Comparison of ENCODE assay signal across 12 cellular contexts in genomic region chr19:10113964-10114650, GRCh38. TPM values are rescaled to one million over a fixed set of nuclear protein-coding genes. Genes with fewer than 3 reads are reported as not detected.
DNase-seq lines count a peak whose midpoint lies in the region; ATAC-seq and TF ChIP-seq lines count a peak whose summit lies in the region.
"Had no signal": no experiment of that assay in that cellular context is flagged by ENCODE, and none has a peak within 500 bp of the region (broad histone marks: within the 10 kb centered on the region; RNA-seq: fewer than 3 reads in every experiment).

No MANE protein-coding gene starts in this region.

- peaks cover 45% of the 10 kb centered on the region for H3K4me1 Mint-ChIP-seq in activated naive CD4-positive, alpha-beta T cell treated with anti-CD3 and anti-CD28 coated beads, Interleukin-2, amount 50 U/mL, for 24 hours
- peaks cover 6 to 12% of the 10 kb centered on the region in 2 experiments for H3K4me1 Mint-ChIP-seq in H9
- peaks cover 36% of the 10 kb centered on the region for H3K4me1 Mint-ChIP-seq in activated T-helper 17 cell treated with anti-CD3 and anti-CD28 coated beads, Interleukin-2, amount 50 U/mL, for 72 hours

- peaks cover 62 to 88% of the 10 kb centered on the region in 2 donors for H3K36me3 ChIP-seq in neuronal stem cell (replicated peaks in 1 of 2; ENCODE audit: control insufficient read depth in 2 of 2, insufficient read depth in 2 of 2, low read length in 2 of 2)

- H2BK12ac ChIP-seq in H9 (ENCODE audit: insufficient read length, low read depth, low read length) (no peak overlapping the region), neuronal stem cell (ENCODE audit: low read length) (peak overlapping the region; percentile 41)

- H3K27me3 ChIP-seq in H9 (ENCODE audit: insufficient read depth, low read length) (no peaks in the 10 kb centered on the region), neuronal stem cell (ENCODE audit: control insufficient read depth in 3 of 3, insufficient read depth in 3 of 3, low read depth in 1 of 3, low read length in 3 of 3) (no peaks in the 10 kb centered on the region)
- H3K27me3 ChIP-seq: suprapubic skin had no signal

- H3K9me3 ChIP-seq in H9 (ENCODE audit: control insufficient read depth, low read depth, low read length): no peaks in the 10 kb centered on the region
- H3K9me3 ChIP-seq in neuronal stem cell (replicated peaks in 1 of 2; ENCODE audit: control insufficient read depth in 2 of 2, insufficient read depth in 1 of 2, low read depth in 1 of 2, low read length in 2 of 2): no peaks in the 10 kb centered on the region
- H3K9me3 ChIP-seq: suprapubic skin had no signal

- H3K27ac ChIP-seq in H9 (ENCODE audit: insufficient read length, low read depth, low read length): no peak overlapping the region
- H3K27ac ChIP-seq in neuronal stem cell (replicated peaks; ENCODE audit: low read length): no peak overlapping the region
- H3K27ac ChIP-seq: suprapubic skin had no signal

- H3K79me1 ChIP-seq in H9 (ENCODE audit: insufficient read depth, low read depth, low read length, poor library complexity, severe bottlenecking): no peaks in the 10 kb centered on the region
- peaks cover 22% of the 10 kb centered on the region for H3K79me1 ChIP-seq in neuronal stem cell (ENCODE audit: low read depth, low read length)

- no peak for DNase-seq in activated naive CD4-positive, alpha-beta T cell treated with Interleukin-2 at 50 U/mL for 16 hours
- DNase-seq in H9 (no peak), neuronal stem cell (ENCODE audit: low spot score) (no peak), NCI-H1105 treated with DMSO at 0.1 percent for 48 hours (lab: John Stamatoyannopoulos, UW) (no peak), NCI-H2171 (lab: John Stamatoyannopoulos, UW) (no peak)
- DNase-seq: activated B cell treated with CpG ODN at 0.5 μM for 24 hours; CD4-positive, CD25-positive, alpha-beta regulatory T cell; hypothalamus had no signal

- no peak overlapping the region for H3K23ac ChIP-seq in H9 (ENCODE audit: insufficient read length, low read depth, low read length)
- H3K23ac ChIP-seq in neuronal stem cell (ENCODE audit: low read depth, low read length, poor library complexity): peak overlapping the region; percentile 85

- peak overlapping the region; percentile 62 for H3K27ac Mint-ChIP-seq in activated naive CD4-positive, alpha-beta T cell treated with anti-CD3 and anti-CD28 coated beads, Interleukin-2, amount 50 U/mL, for 24 hours
- peak overlapping the region in 2 of 3 experiments; percentile 11 to 49; a peak in 3 of 7 replicates for H3K27ac Mint-ChIP-seq in H9
- peak overlapping the region; percentile 82 for H3K27ac Mint-ChIP-seq in activated T-helper 17 cell treated with anti-CD3 and anti-CD28 coated beads, Interleukin-2, amount 50 U/mL, for 72 hours

- no peak overlapping the region for H3K9ac ChIP-seq in H9 (ENCODE audit: extremely low read depth, insufficient read length, low read length)
- no peak overlapping the region for H3K9ac ChIP-seq in neuronal stem cell (ENCODE audit: low read depth, low read length, poor library complexity)

- no peak overlapping the region for H3T11ph ChIP-seq in H9 (ENCODE audit: low read length)

- no peak overlapping the region for H3K56ac ChIP-seq in H9 (ENCODE audit: insufficient read length, low read depth, low read length)

- H3K23me2 ChIP-seq in H9 (ENCODE audit: insufficient read length, low read depth, low read length, poor library complexity, severe bottlenecking): peaks cover 3% of the 10 kb centered on the region

- H2BK20ac ChIP-seq in H9 (ENCODE audit: low read depth, low read length, poor library complexity, severe bottlenecking): no peak overlapping the region

- H4K91ac ChIP-seq in H9 (ENCODE audit: insufficient read length, low read depth, low read length): no peak overlapping the region
- H4K91ac ChIP-seq in neuronal stem cell (ENCODE audit: low read depth, low read length, poor library complexity): no peak overlapping the region

- no peak overlapping the region for H4K8ac ChIP-seq in H9 (replicated peaks; ENCODE audit: insufficient read length, low read depth, low read length)
- no peak overlapping the region for H4K8ac ChIP-seq in neuronal stem cell (ENCODE audit: low read depth, low read length)

- no peaks in the 10 kb centered on the region for H3K9me3 Mint-ChIP-seq in activated naive CD4-positive, alpha-beta T cell treated with anti-CD3 and anti-CD28 coated beads, Interleukin-2, amount 50 U/mL, for 24 hours
- H3K9me3 Mint-ChIP-seq in H9: no peaks in the 10 kb centered on the region; a peak in 1 of 5 replicates
- H3K9me3 Mint-ChIP-seq in activated T-helper 17 cell treated with anti-CD3 and anti-CD28 coated beads, Interleukin-2, amount 50 U/mL, for 72 hours: no peaks in the 10 kb centered on the region
- H3K9me3 Mint-ChIP-seq: activated B cell treated with CpG ODN at 0.5 μM for 24 hours; CD4-positive, CD25-positive, alpha-beta regulatory T cell had no signal

- H2BK120ac ChIP-seq in H9 (ENCODE audit: low read depth, low read length, poor library complexity, severe bottlenecking): no peak overlapping the region
- H2BK120ac ChIP-seq in neuronal stem cell (ENCODE audit: low read depth, low read length): no peak overlapping the region

- peaks cover 10% of the 10 kb centered on the region for H3K36me3 Mint-ChIP-seq in activated naive CD4-positive, alpha-beta T cell treated with anti-CD3 and anti-CD28 coated beads, Interleukin-2, amount 50 U/mL, for 24 hours
- H3K36me3 Mint-ChIP-seq in H9 (ENCODE audit: insufficient read depth in 1 of 3, low read depth in 3 of 3): peaks cover 30 to 79% (median 58%) of the 10 kb centered on the region in 3 experiments; a peak in 6 of 7 replicates
- peaks cover 100% of the 10 kb centered on the region for H3K36me3 Mint-ChIP-seq in activated T-helper 17 cell treated with anti-CD3 and anti-CD28 coated beads, Interleukin-2, amount 50 U/mL, for 72 hours (ENCODE audit: low read depth)

- no peak for ATAC-seq in activated T-helper 17 cell treated with anti-CD3 and anti-CD28 coated beads, Interleukin-2, amount 50 U/mL, for 72 hours (replicated peaks)
- no peak for ATAC-seq in HG02885 (IDR thresholded peaks at IDR 0.05; ENCODE audit: poor library complexity, unreplicated experiment)

- no peak; the same call in 2 of the 3 replicates for TF ChIP-seq CTCF in H9 (conservative IDR thresholded peaks at IDR 0.05)

- no peak overlapping the region for H3K4me2 ChIP-seq in H9 (ENCODE audit: insufficient read depth, insufficient read length, low read length)
- H3K4me2 ChIP-seq in neuronal stem cell (ENCODE audit: insufficient read depth, low read length, poor library complexity, severe bottlenecking): no peak overlapping the region

- no peak overlapping the region for H3K4me3 ChIP-seq in neuronal stem cell (ENCODE audit: low read length in 2 of 2)
- H3K4me3 ChIP-seq: suprapubic skin had no signal

- peak overlapping the region; percentile 26 for H3K4me3 Mint-ChIP-seq in activated naive CD4-positive, alpha-beta T cell treated with anti-CD3 and anti-CD28 coated beads, Interleukin-2, amount 50 U/mL, for 24 hours
- no peak overlapping the region for H3K4me3 Mint-ChIP-seq in H9
- peak overlapping the region; percentile 99 for H3K4me3 Mint-ChIP-seq in activated T-helper 17 cell treated with anti-CD3 and anti-CD28 coated beads, Interleukin-2, amount 50 U/mL, for 72 hours
- H3K4me3 Mint-ChIP-seq: activated B cell treated with CpG ODN at 0.5 μM for 24 hours had no signal

- no peak overlapping the region for H2BK15ac ChIP-seq in H9 (ENCODE audit: low read depth, low read length)
- H2BK15ac ChIP-seq in neuronal stem cell (ENCODE audit: low read length): no peak overlapping the region

- H3K18ac ChIP-seq in H9 (ENCODE audit: insufficient read length, low read depth, low read length): no peak overlapping the region
- H3K18ac ChIP-seq in neuronal stem cell (ENCODE audit: low read length): no peak overlapping the region

- H3K14ac ChIP-seq in H9 (ENCODE audit: insufficient read depth, low read length) (no peak overlapping the region), neuronal stem cell (ENCODE audit: low read length) (peak overlapping the region; percentile 56)

- WGBS in H9 (ENCODE audit: extremely low coverage, insufficient read length, low lambda C conversion rate): no CpG with 5 or more reads among the region's 43 CpGs
- WGBS in neuronal stem cell (ENCODE audit: extremely low coverage in 2 of 2, insufficient read length in 2 of 2, insufficient replicate concordance in 1 of 2), 2 donors: no CpG with 5 or more reads among the region's 43 CpGs

- H2BK5ac ChIP-seq in H9 (ENCODE audit: insufficient read length, low read length) (no peak overlapping the region), neuronal stem cell (ENCODE audit: low read length) (peak overlapping the region; percentile 11)

- no peaks in the 10 kb centered on the region for H3K27me3 Mint-ChIP-seq in activated naive CD4-positive, alpha-beta T cell treated with anti-CD3 and anti-CD28 coated beads, Interleukin-2, amount 50 U/mL, for 24 hours
- H3K27me3 Mint-ChIP-seq in H9 (ENCODE audit: low read depth): no peaks in the 10 kb centered on the region; the same call in 1 of the 2 replicates
- H3K27me3 Mint-ChIP-seq in activated T-helper 17 cell treated with anti-CD3 and anti-CD28 coated beads, Interleukin-2, amount 50 U/mL, for 72 hours: no peaks in the 10 kb centered on the region
- H3K27me3 Mint-ChIP-seq: activated B cell treated with CpG ODN at 0.5 μM for 24 hours; CD4-positive, CD25-positive, alpha-beta regulatory T cell had no signal

- no peak overlapping the region for H4K5ac ChIP-seq in H9 (ENCODE audit: insufficient read length, low read depth, low read length)

- no peak overlapping the region for H2AFZ ChIP-seq in H9 (ENCODE audit: low read length)
- H2AFZ ChIP-seq in neuronal stem cell (ENCODE audit: low read length): no peak overlapping the region

- H3K4me1 ChIP-seq in H9 (ENCODE audit: insufficient read depth, low read length) (no peaks in the 10 kb centered on the region), neuronal stem cell (ENCODE audit: control insufficient read depth in 2 of 2, insufficient read depth in 1 of 2, low read depth in 1 of 2, low read length in 2 of 2) (peaks cover 4% of the 10 kb centered on the region in 2 donors)

- no peak overlapping the region for H3K4ac ChIP-seq in H9 (ENCODE audit: low read depth, low read length)
- peak overlapping the region; percentile 11 for H3K4ac ChIP-seq in neuronal stem cell (ENCODE audit: low read length)

- H3K79me2 ChIP-seq in H9 (ENCODE audit: insufficient read depth, low read length): peaks cover under 1% of the 10 kb centered on the region; the same call in 1 of the 2 replicates

- no peaks in the 10 kb centered on the region for H4K20me1 ChIP-seq in H9 (ENCODE audit: control insufficient read depth, insufficient read depth, insufficient read length)

- H2AK5ac ChIP-seq in H9 (ENCODE audit: insufficient read length, low read length) (no peak overlapping the region), neuronal stem cell (ENCODE audit: low read depth, low read length) (no peak overlapping the region)

RNA-seq across cellular contexts. Expression of gene P2RY11, which starts 2.6 kb away (rescaled TPM):
- 60.6 and 63.7 TPM in 2 replicates for total RNA-seq in H9 (2021)
- 100 to 1,000 TPM; 114 to 237 TPM for total RNA-seq in activated T-helper 17 cell treated with anti-CD3 and anti-CD28 coated beads, Interleukin-2, amount 50 U/mL, for 72 hours
- 4.2 TPM for polyA plus RNA-seq in neuronal stem cell (2013, experiment 1 of 2)
- polyA plus RNA-seq in neuronal stem cell (2013, experiment 2 of 2): 3.9 TPM

RNA-seq across cellular contexts. Expression of gene EIF3G, which starts 5.6 kb away (rescaled TPM):
- 290 and 296 TPM in 2 replicates for total RNA-seq in H9 (2021)
- total RNA-seq in activated T-helper 17 cell treated with anti-CD3 and anti-CD28 coated beads, Interleukin-2, amount 50 U/mL, for 72 hours: 100 to 1,000 TPM; 174 to 235 TPM
- 165 TPM for polyA plus RNA-seq in neuronal stem cell (2013, experiment 1 of 2)
- polyA plus RNA-seq in neuronal stem cell (2013, experiment 2 of 2): 159 TPM

RNA-seq across cellular contexts. Expression of gene PPAN, which starts 7.9 kb away (rescaled TPM):
- 150 and 157 TPM in 2 replicates for total RNA-seq in H9 (2021)
- total RNA-seq in activated T-helper 17 cell treated with anti-CD3 and anti-CD28 coated beads, Interleukin-2, amount 50 U/mL, for 72 hours: 100 to 1,000 TPM; 205 to 372 TPM
- polyA plus RNA-seq in neuronal stem cell (2013, experiment 1 of 2): 16.9 TPM
- polyA plus RNA-seq in neuronal stem cell (2013, experiment 2 of 2): 18.4 TPM

RNA-seq across cellular contexts. Expression of gene ANGPTL6, which starts 11.6 kb away (rescaled TPM):
- 0.18 and 0.26 TPM in 2 replicates for total RNA-seq in H9 (2021)
- 10 to 100 TPM in 1 of 2 donors, 1 to 10 TPM in 1; 5.7 to 47.0 TPM for total RNA-seq in activated T-helper 17 cell treated with anti-CD3 and anti-CD28 coated beads, Interleukin-2, amount 50 U/mL, for 72 hours
- polyA plus RNA-seq in neuronal stem cell (2013, experiment 1 of 2): not detected
- not detected for polyA plus RNA-seq in neuronal stem cell (2013, experiment 2 of 2)

RNA-seq across cellular contexts. Expression of gene SHFL, which starts 28.0 kb away (rescaled TPM):
- total RNA-seq in H9 (2021): 20.0 and 21.1 TPM in 2 replicates
- total RNA-seq in activated T-helper 17 cell treated with anti-CD3 and anti-CD28 coated beads, Interleukin-2, amount 50 U/mL, for 72 hours: 10 to 100 TPM; 52.5 to 65.0 TPM
- 0.77 TPM for polyA plus RNA-seq in neuronal stem cell (2013, experiment 1 of 2)
- polyA plus RNA-seq in neuronal stem cell (2013, experiment 2 of 2): 0.71 TPM

Comparison
In these comparisons a context has a peak if more than half of its experiments do, and no peak if none do; other contexts are left out.
1. H3K27ac Mint-ChIP-seq: peak in every context shown above with its lines; median percentile 82 in activated T-helper 17 cell treated with anti-CD3 and anti-CD28 coated beads, Interleukin-2, amount 50 U/mL, for 72 hours; 62 in activated naive CD4-positive, alpha-beta T cell treated with anti-CD3 and anti-CD28 coated beads, Interleukin-2, amount 50 U/mL, for 24 hours; 30 in H9.
2. H3K4me3 Mint-ChIP-seq: peak in activated naive CD4-positive, alpha-beta T cell treated with anti-CD3 and anti-CD28 coated beads, Interleukin-2, amount 50 U/mL, for 24 hours (single experiment) and activated T-helper 17 cell treated with anti-CD3 and anti-CD28 coated beads, Interleukin-2, amount 50 U/mL, for 72 hours (single experiment); none in H9 (0 of 2).